ENCODE assay signal across 8 cellular contexts in genomic region chr10:110567201-110568054, GRCh38. TPM values are rescaled to one million over a fixed set of nuclear protein-coding genes. Genes with fewer than 3 reads are reported as not detected.
DNase-seq lines count a peak whose midpoint lies in the region; ATAC-seq and TF ChIP-seq lines count a peak whose summit lies in the region.

SMC3 (plus strand) TSS chr10:110567695; CDS start chr10:110567817, 122 bp downstream.

- peaks cover 13 to 16% of the 10 kb centered on the region in 2 donors for H3K27me3 Mint-ChIP-seq in natural killer cell (ENCODE audit: low read depth in 2 of 2)

- POLR2A ChIA-PET in RWPE1 (lab: Yijun Ruan, JAX; ENCODE audit: low non-redundant PET) = no interaction called here

- H3K9me3 Mint-ChIP-seq in natural killer cell = no peaks in the 10 kb centered on the region

- CTCF ChIA-PET in RWPE1 (lab: Yijun Ruan, JAX) = interaction anchor here (0.6 kb wide), 1 partner anchor 267 kb away, joined by 3 read pairs; no protein-coding TSS in a partner anchor

- peak; percentile 86 to 94 (median 87) for ATAC-seq in natural killer cell

- H3K27ac ChIP-seq in RWPE1 = peak within 1 kb of the TSS; percentile 88

- peaks cover 40 to 41% of the 10 kb centered on the region in 2 donors for H3K4me1 Mint-ChIP-seq in natural killer cell

- DNase-seq in EH (ENCODE audit: low read depth) (peak; percentile 98), GOT3 (lab: John Stamatoyannopoulos, UW) (peak; percentile 75), LNCaP clone FGC (ENCODE audit: low read depth) (peak; percentile 86), RWPE1 (ENCODE audit: low spot score) (peak; percentile 88), fibroblast of peridontal ligament (ENCODE audit: extremely low read depth) (peak; percentile 95), natural killer cell (peak; percentile 90)
- DNase-seq in activated T-helper 9 cell treated with anti-CD3 and anti-CD28 coated beads, Interleukin-2, amount 50 U/mL, for 16 hours (ENCODE audit: low read depth) = peak; percentile 86
- peak; percentile 90 for DNase-seq in stimulated activated naive CD4-positive, alpha-beta T cell treated with Interleukin-2 at 50 U/mL for 16 hours (lab: John Stamatoyannopoulos, UW)

- peak within 1 kb of the TSS; percentile 84 for H3K4me3 ChIP-seq in LNCaP clone FGC (ENCODE audit: low read depth, low read length)

- peak within 1 kb of the TSS; percentile 96 to 99 for H3K27ac Mint-ChIP-seq in natural killer cell

- no peak for TF ChIP-seq CTCF in LNCaP clone FGC (IDR thresholded peaks at IDR 0.05; ENCODE audit: control insufficient read depth, extremely low read depth, insufficient read depth)
- TF ChIP-seq CTCF in RWPE1 (conservative IDR thresholded peaks at IDR 0.05; ENCODE audit: low read depth) = no peak
- TF ChIP-seq CTCF in natural killer cell (IDR thresholded peaks at IDR 0.05) = no peak

- H3K4me3 Mint-ChIP-seq in natural killer cell = peak within 1 kb of the TSS; percentile 94

- intact Hi-C loops in natural killer cell (cut with micrococcal nuclease) = loop anchor here (1.0 to 5.0 kb wide), 3 partner anchors 63 to 430 kb away; no protein-coding TSS in a partner anchor

- H3K36me3 Mint-ChIP-seq in natural killer cell = no peaks in the 10 kb centered on the region

RNA-seq across cellular contexts. Expression of gene SMC3, which starts in this region (rescaled TPM):
- 10 to 100 TPM; 36.6 to 38.5 (median 37.8) TPM for total RNA-seq in natural killer cell

Comparison
In these comparisons a context has a peak if more than half of its experiments do, and no peak if none do; other contexts are left out.
1. Peak in every context shown above with its lines: DNase-seq, ATAC-seq, H3K4me3 ChIP-seq and H3K27ac ChIP-seq.